In the genomic region with DNA sequence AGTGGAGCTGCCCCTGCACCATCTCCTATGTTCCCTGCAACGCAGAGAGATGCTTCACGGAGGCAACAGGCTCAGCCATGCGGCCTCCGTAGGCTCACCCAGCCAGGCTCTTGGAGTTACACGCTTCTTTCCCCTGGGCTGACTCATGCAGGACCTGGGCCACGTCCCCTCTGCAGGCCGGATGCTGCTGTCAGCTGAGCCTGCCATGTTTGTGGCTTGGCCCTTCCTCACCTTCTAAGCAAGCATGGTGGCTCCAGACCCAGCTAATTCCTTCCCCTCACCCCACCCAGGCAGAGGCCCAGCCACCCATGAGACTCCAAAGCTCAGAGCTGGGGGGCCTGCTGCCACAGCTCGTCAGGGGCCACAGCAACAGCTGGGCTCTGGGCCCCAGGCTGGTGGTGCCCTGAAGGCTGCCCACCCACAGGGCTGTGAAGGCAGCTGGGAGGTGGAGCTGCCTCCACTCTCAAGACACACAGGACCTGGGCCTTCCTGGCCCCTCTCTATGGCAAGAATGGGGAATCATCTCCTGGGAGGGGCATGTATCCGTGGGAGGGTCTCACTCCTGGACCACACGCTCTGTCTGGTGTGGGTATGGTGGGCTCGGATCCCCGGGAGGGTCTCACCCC, we compare ENCODE assay signal across 11 cellular contexts.
DNase-seq lines count a peak whose midpoint lies in the region; ATAC-seq, FAIRE-seq and TF ChIP-seq lines count a peak whose summit lies in the region.
"Had no signal": no experiment of that assay in that cellular context is flagged by ENCODE, and none has a peak within 500 bp of the region (broad histone marks: within the 10 kb centered on the region; RNA-seq: fewer than 3 reads in every experiment).

No MANE protein-coding gene starts in this region.

- WGBS in ovary, 3 donors: 87 to 89% (median 89%) methylated on average over 12 of the region's 12 CpGs

- peak overlapping the region in 1 of 2 donors; percentile 52 for H3K27ac Mint-ChIP-seq in activated naive CD4-positive, alpha-beta T cell treated with anti-CD3 and anti-CD28 coated beads, Interleukin-2, amount 50 U/mL, for 72 hours
- H3K27ac Mint-ChIP-seq in T-helper 2 cell treated with Interferon-gamma antibody and Interleukin-4, amounts not matched to agents 5 μg/mL and 100 μg/mL, for 36 hours: peak overlapping the region; percentile 71
- peak overlapping the region in 1 of 2 donors; percentile 72 for H3K27ac Mint-ChIP-seq in stimulated activated naive CD8-positive, alpha-beta T cell treated with anti-CD3 and anti-CD28 coated beads, Interleukin-15, amount 100 ng/mL, for 72 hours

- H3K4me3 ChIP-seq in ovary: no peak overlapping the region
- H3K4me3 ChIP-seq: mucosa of descending colon had no signal

- peaks cover 12% of the 10 kb centered on the region for H3K4me1 Mint-ChIP-seq in T-helper 2 cell treated with Interferon-gamma antibody and Interleukin-4, amounts not matched to agents 5 μg/mL and 100 μg/mL, for 36 hours (ENCODE audit: low read depth)
- peaks cover 26% of the 10 kb centered on the region for H3K4me1 Mint-ChIP-seq in stimulated activated naive CD8-positive, alpha-beta T cell treated with anti-CD3 and anti-CD28 coated beads, Interleukin-15, amount 100 ng/mL, for 72 hours

- H3K36me3 Mint-ChIP-seq in activated naive CD4-positive, alpha-beta T cell treated with anti-CD3 and anti-CD28 coated beads, Interleukin-2, amount 50 U/mL, for 72 hours: peaks cover 13 to 18% of the 10 kb centered on the region in 2 donors
- peaks cover 43% of the 10 kb centered on the region for H3K36me3 Mint-ChIP-seq in T-helper 2 cell treated with Interferon-gamma antibody and Interleukin-4, amounts not matched to agents 5 μg/mL and 100 μg/mL, for 36 hours (ENCODE audit: low read depth)

- no peaks in the 10 kb centered on the region for H3K27me3 ChIP-seq in ovary

- no peaks in the 10 kb centered on the region for H3K36me3 ChIP-seq in ovary

- TF ChIP-seq EP300 in ovary (IDR thresholded peaks at IDR 0.05): no peak

- H3K27me3 Mint-ChIP-seq in T-helper 2 cell treated with Interferon-gamma antibody and Interleukin-4, amounts not matched to agents 5 μg/mL and 100 μg/mL, for 36 hours (ENCODE audit: low read depth): no peaks in the 10 kb centered on the region
- no peaks in the 10 kb centered on the region for H3K27me3 Mint-ChIP-seq in stimulated activated naive CD8-positive, alpha-beta T cell treated with anti-CD3 and anti-CD28 coated beads, Interleukin-15, amount 100 ng/mL, for 72 hours

- peak in 1 of 2 donors; percentile 26 for DNase-seq in activated naive CD4-positive, alpha-beta T cell treated with anti-CD3 and anti-CD28 coated beads, Interleukin-2, amount 50 U/mL, for 72 hours (ENCODE audit: low spot score in 2 of 2)
- DNase-seq in activated naive CD4-positive, alpha-beta T cell treated with Interleukin-2 at 50 U/mL for 16 hours: no peak
- DNase-seq in T-helper 2 cell treated with Interferon-gamma antibody and Interleukin-4, amounts not matched to agents 5 μg/mL and 100 μg/mL, for 36 hours (ENCODE audit: low spot score): peak; percentile 22
- DNase-seq in fibroblast of gingiva (ENCODE audit: low read depth) (peak; percentile 57), D721Med (ENCODE audit: insufficient read length, low spot score) (no peak), ovary (no peak)
- peak in 1 of 2 donors; percentile 37 for DNase-seq in stimulated activated naive CD8-positive, alpha-beta T cell treated with anti-CD3 and anti-CD28 coated beads, Interleukin-15, amount 100 ng/mL, for 72 hours
- no peak for DNase-seq in stimulated activated CD4-positive, alpha-beta T cell treated with anti-CD3 and anti-CD28 coated beads, Interleukin-4, amount 100 ng/mL, for 4 hours
- DNase-seq: Caco-2, T-helper 9 cell had no signal

- no peak overlapping the region for H3K4me3 Mint-ChIP-seq in T-helper 2 cell treated with Interferon-gamma antibody and Interleukin-4, amounts not matched to agents 5 μg/mL and 100 μg/mL, for 36 hours
- no peak overlapping the region for H3K4me3 Mint-ChIP-seq in stimulated activated naive CD8-positive, alpha-beta T cell treated with anti-CD3 and anti-CD28 coated beads, Interleukin-15, amount 100 ng/mL, for 72 hours

- intact Hi-C loops in ovary (cut with DNase I): no loop called here

- no peak overlapping the region for H3K27ac ChIP-seq in ovary

- no peak for FAIRE-seq in D721Med (lab: Jason Lieb, UNC)

- H3K9me3 Mint-ChIP-seq in activated naive CD4-positive, alpha-beta T cell treated with anti-CD3 and anti-CD28 coated beads, Interleukin-2, amount 50 U/mL, for 72 hours: peaks cover 6 to 12% of the 10 kb centered on the region in 2 donors
- peaks cover 10% of the 10 kb centered on the region for H3K9me3 Mint-ChIP-seq in T-helper 2 cell treated with Interferon-gamma antibody and Interleukin-4, amounts not matched to agents 5 μg/mL and 100 μg/mL, for 36 hours
- peaks cover 0 to 9% of the 10 kb centered on the region in 2 donors for H3K9me3 Mint-ChIP-seq in stimulated activated naive CD8-positive, alpha-beta T cell treated with anti-CD3 and anti-CD28 coated beads, Interleukin-15, amount 100 ng/mL, for 72 hours

- no peaks in the 10 kb centered on the region for H3K4me1 ChIP-seq in ovary (ENCODE audit: insufficient read depth)
- H3K4me1 ChIP-seq: Caco-2 had no signal

- peak; percentile 82 to 84 for ATAC-seq in activated naive CD4-positive, alpha-beta T cell treated with anti-CD3 and anti-CD28 coated beads, Interleukin-2, amount 50 U/mL, for 72 hours
- peak; percentile 82 for ATAC-seq in stimulated activated naive CD8-positive, alpha-beta T cell treated with anti-CD3 and anti-CD28 coated beads, Interleukin-15, amount 100 ng/mL, for 72 hours
- ATAC-seq: mucosa of descending colon had no signal

- no peaks in the 10 kb centered on the region for H3K9me3 ChIP-seq in ovary
- H3K9me3 ChIP-seq: mucosa of descending colon had no signal

- no peak for TF ChIP-seq POLR2A in ovary (IDR thresholded peaks at IDR 0.05)

- TF ChIP-seq CTCF in D721Med (IDR thresholded peaks at IDR 0.05; ENCODE audit: insufficient read depth, missing control alignments) (no peak), ovary (IDR thresholded peaks at IDR 0.05) (no peak)

Comparison
In these comparisons a context has a peak if more than half of its experiments do, and no peak if none do; other contexts are left out.
1. DNase-seq: peak in T-helper 2 cell treated with Interferon-gamma antibody and Interleukin-4, amounts not matched to agents 5 μg/mL and 100 μg/mL, for 36 hours (single experiment) and fibroblast of gingiva (single experiment); none in activated naive CD4-positive, alpha-beta T cell treated with Interleukin-2 at 50 U/mL for 16 hours (single experiment), D721Med (single experiment), ovary (0 of 5) and stimulated activated CD4-positive, alpha-beta T cell treated with anti-CD3 and anti-CD28 coated beads, Interleukin-4, amount 100 ng/mL, for 4 hours (0 of 2).